ENCODE assay signal across 1 cellular context in genomic region chr2:219250044-219250781, GRCh38.
A peak's percentile ranks its signal among the peaks of the same experiment; 100 is the strongest.
TF ChIP-seq lines count a peak whose summit lies in the region.

No MANE protein-coding gene starts in this region.

TF ChIP-seq in HepG2, 621 proteins besides CTCF, POLR2A, EP300 and RAD21 (continued from another document and continues in another):
- TF ChIP-seq CSRNP1 (CRISPR knock-in tag; IDR thresholded peaks at IDR 0.05): no peak
- no peak for TF ChIP-seq ELK4 (CRISPR knock-in tag; IDR thresholded peaks at IDR 0.05; ENCODE audit: borderline replicate concordance)
- TF ChIP-seq ZNF777 (CRISPR knock-in tag; IDR thresholded peaks at IDR 0.05): no peak
- peak; percentile 73 for TF ChIP-seq ZBTB38 (CRISPR knock-in tag; IDR thresholded peaks at IDR 0.05)
- TF ChIP-seq ZBTB4 (CRISPR knock-in tag; IDR thresholded peaks at IDR 0.05; ENCODE audit: borderline replicate concordance): peak; percentile 56; the same call in 1 of the 2 replicates
- TF ChIP-seq ZNF124 (CRISPR knock-in tag; IDR thresholded peaks at IDR 0.05): 0 out of 2 replicates have a peak, but pooled peaks have one; percentile 0
- peak; percentile 10; the same call in 1 of the 2 replicates for TF ChIP-seq PAX8 (CRISPR knock-in tag; IDR thresholded peaks at IDR 0.05; ENCODE audit: borderline replicate concordance)
- peak; percentile 13; the same call in 1 of the 2 replicates for TF ChIP-seq ZZZ3 (CRISPR knock-in tag; IDR thresholded peaks at IDR 0.05; ENCODE audit: borderline replicate concordance)
- TF ChIP-seq YEATS4 (CRISPR knock-in tag; IDR thresholded peaks at IDR 0.05; ENCODE audit: borderline replicate concordance): no peak
- peak; percentile 91 for TF ChIP-seq AGO2 (optimal IDR thresholded peaks at IDR 0.05; ENCODE audit: low read depth, low read length)
- TF ChIP-seq RARG (CRISPR knock-in tag; IDR thresholded peaks at IDR 0.05; ENCODE audit: low read depth): 0 out of 2 replicates have a peak, but pooled peaks have one; percentile 41
- TF ChIP-seq MIER2 (CRISPR knock-in tag; IDR thresholded peaks at IDR 0.05): no peak; the same call in 1 of the 2 replicates
- TF ChIP-seq HDAC2 (CRISPR knock-in tag; IDR thresholded peaks at IDR 0.05): no peak
- no peak for TF ChIP-seq ZNF10 (CRISPR knock-in tag; IDR thresholded peaks at IDR 0.05; ENCODE audit: borderline replicate concordance, low read depth)
- no peak for TF ChIP-seq SKIL (CRISPR knock-in tag; IDR thresholded peaks at IDR 0.05; ENCODE audit: borderline replicate concordance)
- no peak for TF ChIP-seq ZNF101 (CRISPR knock-in tag; IDR thresholded peaks at IDR 0.05; ENCODE audit: borderline replicate concordance, low read depth)
- TF ChIP-seq FOXK2 (IDR thresholded peaks at IDR 0.05): no peak
- TF ChIP-seq ATF5 (CRISPR knock-in tag; IDR thresholded peaks at IDR 0.05; ENCODE audit: low read depth): peak; percentile 31; the same call in 1 of the 2 replicates
- TF ChIP-seq ZSCAN21 (CRISPR knock-in tag; IDR thresholded peaks at IDR 0.05; ENCODE audit: borderline replicate concordance): no peak
- TF ChIP-seq ZHX2 (IDR thresholded peaks at IDR 0.05; ENCODE audit: low read depth): no peak
- no peak for TF ChIP-seq ZHX2 (CRISPR knock-in tag; IDR thresholded peaks at IDR 0.05; ENCODE audit: borderline replicate concordance)
- no peak for TF ChIP-seq HNRNPUL1 (IDR thresholded peaks at IDR 0.05; ENCODE audit: low read depth, low read length)
- peak; percentile 9; the same call in 1 of the 2 replicates for TF ChIP-seq ZNF543 (CRISPR knock-in tag; IDR thresholded peaks at IDR 0.05)
- TF ChIP-seq SALL2 (CRISPR knock-in tag; IDR thresholded peaks at IDR 0.05): no peak
- 0 out of 2 replicates have a peak, but pooled peaks have one; percentile 32 for TF ChIP-seq ZNF414 (CRISPR knock-in tag; IDR thresholded peaks at IDR 0.05)
- TF ChIP-seq ZNF431 (CRISPR knock-in tag; IDR thresholded peaks at IDR 0.05; ENCODE audit: borderline replicate concordance, low read depth): 0 out of 2 replicates have a peak, but pooled peaks have one; percentile 4
- 0 out of 2 replicates have a peak, but pooled peaks have one; percentile 49 for TF ChIP-seq HIC2 (CRISPR knock-in tag; IDR thresholded peaks at IDR 0.05; ENCODE audit: low read depth)
- no peak for TF ChIP-seq SP5 (CRISPR knock-in tag; IDR thresholded peaks at IDR 0.05; ENCODE audit: borderline replicate concordance, low read depth)
- no peak for TF ChIP-seq HNF4G (IDR thresholded peaks at IDR 0.05; ENCODE audit: borderline replicate concordance, low read depth, low read length)
- peak; percentile 42; the same call in 1 of the 2 replicates for TF ChIP-seq HNF4G (CRISPR knock-in tag; IDR thresholded peaks at IDR 0.05; ENCODE audit: borderline replicate concordance, low read depth)
- TF ChIP-seq MED8 (CRISPR knock-in tag; IDR thresholded peaks at IDR 0.05; ENCODE audit: insufficient replicate concordance): no peak
- TF ChIP-seq ZIK1 (CRISPR knock-in tag; IDR thresholded peaks at IDR 0.05; ENCODE audit: borderline replicate concordance, low read depth): no peak
- TF ChIP-seq PRMT3 (CRISPR knock-in tag; IDR thresholded peaks at IDR 0.05; ENCODE audit: borderline replicate concordance, low read depth): 0 out of 2 replicates have a peak, but pooled peaks have one; percentile 73
- peak; percentile 9; the same call in 1 of the 2 replicates for TF ChIP-seq BCL3 (CRISPR knock-in tag; IDR thresholded peaks at IDR 0.05)
- 0 out of 2 replicates have a peak, but pooled peaks have one; percentile 24 for TF ChIP-seq BRF2 (CRISPR knock-in tag; IDR thresholded peaks at IDR 0.05)
